Comparison of ENCODE assay signal across 27 cellular contexts in genomic region chr7:15035814-15036213, GRCh38.
"Had no signal": no experiment of that assay in that cellular context is flagged by ENCODE, and none has a peak within 500 bp of the region (broad histone marks: within the 10 kb centered on the region; RNA-seq: fewer than 3 reads in every experiment).

No MANE protein-coding gene starts in this region.

- ATAC-seq: stimulated activated effector memory CD8-positive, alpha-beta T cell treated with anti-CD3 and anti-CD28 coated beads, Interleukin-12 subunit alpha, Interleukin-12 subunit beta, amount 100 ng/mL, for 72 hours; stimulated activated memory B cell treated with anti-CD40 and anti-IgM and Interleukin-4, amounts not matched to agents 10 μg/mL and 1 μg/mL and 100 μg/mL, for 72 hours; stimulated activated naive B cell treated with anti-CD40 and anti-IgM and Interleukin-4, amounts not matched to agents 10 μg/mL and 1 μg/mL and 100 μg/mL, for 72 hours; stimulated activated naive CD8-positive, alpha-beta T cell treated with anti-CD3 and anti-CD28 coated beads, Interleukin-15, amount 100 ng/mL, for 72 hours; stimulated activated naive CD8-positive, alpha-beta T cell treated with anti-CD3 and anti-CD28 coated beads, Interleukin-15, Interleukin-2, amounts not matched to agents 100 U/mL and 50 U/mL, for 24 hours; upper lobe of right lung had no signal

- H3K36me3 ChIP-seq: stomach, suprapubic skin, thoracic aorta, thyroid gland, tibial artery, tibial nerve, transverse colon, upper lobe of left lung, upper lobe of right lung, uterus, vagina had no signal

- H3K27me3 ChIP-seq: stomach, suprapubic skin, testis, thyroid gland, tibial artery, tibial nerve, transverse colon, upper lobe of left lung, upper lobe of right lung, uterus, vagina had no signal

- H3K4me3 ChIP-seq: stomach, suprapubic skin, testis, thoracic aorta, thyroid gland, tibial artery, tibial nerve, transverse colon, upper lobe of left lung, upper lobe of right lung, uterus, vagina had no signal

- DNase-seq: stimulated activated CD4-positive, alpha-beta T cell treated with anti-CD3 and anti-CD28 coated beads, Interleukin-2, amount 100 ng/mL, for 48 hours; stimulated activated CD4-positive, alpha-beta T cell treated with anti-CD3 and anti-CD28 coated beads, Interleukin-4, amount 100 ng/mL, for 1 hour; stimulated activated CD4-positive, alpha-beta T cell treated with anti-CD3 and anti-CD28 coated beads, Interleukin-4, amount 100 ng/mL, for 24 hours; stimulated activated CD4-positive, alpha-beta T cell treated with anti-CD3 and anti-CD28 coated beads, Interleukin-4, amount 100 ng/mL, for 4 hours; stimulated activated CD8-positive, alpha-beta memory T cell treated with anti-CD3 and anti-CD28 coated beads, Interleukin-4, amount 100 ng/mL, for 48 hours; stimulated activated naive B cell treated with anti-CD40 and anti-IgM and Interleukin-4, amounts not matched to agents 10 μg/mL and 1 μg/mL and 100 μg/mL, for 72 hours; stimulated activated naive CD4-positive, alpha-beta T cell; stimulated activated naive CD4-positive, alpha-beta T cell treated with Interleukin-2 at 50 U/mL for 16 hours; stimulated activated naive CD8-positive, alpha-beta T cell treated with anti-CD3 and anti-CD28 coated beads, Interleukin-15, amount 100 ng/mL, for 72 hours; stimulated activated naive CD8-positive, alpha-beta T cell treated with anti-CD3 and anti-CD28 coated beads, Interleukin-15, Interleukin-2, amounts not matched to agents 100 U/mL and 50 U/mL, for 24 hours; stomach; substantia nigra; testis; thyroid gland; tibial artery; transverse colon; trophoblast cell; upper lobe of left lung; upper lobe of right lung; uterus had no signal

- H3K27ac ChIP-seq: stomach, suprapubic skin, testis, thoracic aorta, thyroid gland, tibial artery, tibial nerve, transverse colon, upper lobe of left lung, upper lobe of right lung, uterus, vagina had no signal

- FAIRE-seq: urothelium cell line had no signal

- H3K4me1 ChIP-seq: stomach, suprapubic skin, testis, thyroid gland, tibial artery, tibial nerve, transverse colon, upper lobe of left lung, upper lobe of right lung, uterus, vagina had no signal

- H3K9me3 ChIP-seq: stomach, suprapubic skin, testis, thoracic aorta, thyroid gland, tibial artery, tibial nerve, transverse colon, upper lobe of left lung, upper lobe of right lung, uterus, vagina had no signal
